ENCODE assay signal across 1 cellular context in the genomic region with DNA sequence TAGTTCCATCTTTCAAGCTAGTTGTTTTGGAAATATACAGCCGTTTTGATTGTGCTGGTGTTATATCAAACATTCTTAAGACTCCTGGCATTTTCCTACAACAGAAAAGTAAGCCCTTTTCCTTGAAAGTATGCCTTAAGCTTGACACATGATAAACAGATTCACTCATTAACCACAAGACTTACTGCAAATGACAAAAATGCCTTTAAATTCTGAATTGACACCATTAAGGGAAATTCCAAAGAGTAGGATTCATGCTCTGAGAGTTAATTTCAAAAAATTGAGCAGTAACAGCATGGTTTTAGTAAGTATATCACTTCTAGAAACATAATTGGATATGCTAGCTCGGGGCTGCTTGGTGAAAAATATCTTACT.
TF ChIP-seq lines count a peak whose summit lies in the region.

No MANE protein-coding gene starts in this region.

TF ChIP-seq in IMR-90, 13 proteins besides CTCF, POLR2A, EP300 and RAD21:
- TF ChIP-seq BHLHE40 (IDR thresholded peaks at IDR 0.05; ENCODE audit: low read depth, low read length) (no peak), NFE2L2 (IDR thresholded peaks at IDR 0.05; ENCODE audit: low read depth, low read length) (no peak), SMC3 (IDR thresholded peaks at IDR 0.05; ENCODE audit: low read depth, low read length) (no peak), FOS (IDR thresholded peaks at IDR 0.05; ENCODE audit: low read depth, low read length) (no peak), CEBPB (IDR thresholded peaks at IDR 0.05; ENCODE audit: low read depth, low read length) (no peak), RFX5 (IDR thresholded peaks at IDR 0.05; ENCODE audit: low read depth, low read length) (no peak), MAZ (IDR thresholded peaks at IDR 0.05; ENCODE audit: borderline replicate concordance, low read depth, low read length) (no peak), CHD1 (IDR thresholded peaks at IDR 0.05; ENCODE audit: low read depth, low read length) (no peak), MAFK (IDR thresholded peaks at IDR 0.05; ENCODE audit: low read depth, low read length) (no peak), MXI1 (IDR thresholded peaks at IDR 0.05; ENCODE audit: borderline replicate concordance, low read depth, low read length) (no peak), RCOR1 (IDR thresholded peaks at IDR 0.05; ENCODE audit: insufficient replicate concordance, low read length) (no peak)
- TF ChIP-seq, protein P1, sequence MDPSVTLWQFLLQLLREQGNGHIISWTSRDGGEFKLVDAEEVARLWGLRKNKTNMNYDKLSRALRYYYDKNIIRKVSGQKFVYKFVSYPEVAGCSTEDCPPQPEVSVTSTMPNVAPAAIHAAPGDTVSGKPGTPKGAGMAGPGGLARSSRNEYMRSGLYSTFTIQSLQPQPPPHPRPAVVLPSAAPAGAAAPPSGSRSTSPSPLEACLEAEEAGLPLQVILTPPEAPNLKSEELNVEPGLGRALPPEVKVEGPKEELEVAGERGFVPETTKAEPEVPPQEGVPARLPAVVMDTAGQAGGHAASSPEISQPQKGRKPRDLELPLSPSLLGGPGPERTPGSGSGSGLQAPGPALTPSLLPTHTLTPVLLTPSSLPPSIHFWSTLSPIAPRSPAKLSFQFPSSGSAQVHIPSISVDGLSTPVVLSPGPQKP (IDR thresholded peaks at IDR 0.05; ENCODE audit: borderline replicate concordance, low read depth, low read length): no peak
- TF ChIP-seq, protein P2, sequence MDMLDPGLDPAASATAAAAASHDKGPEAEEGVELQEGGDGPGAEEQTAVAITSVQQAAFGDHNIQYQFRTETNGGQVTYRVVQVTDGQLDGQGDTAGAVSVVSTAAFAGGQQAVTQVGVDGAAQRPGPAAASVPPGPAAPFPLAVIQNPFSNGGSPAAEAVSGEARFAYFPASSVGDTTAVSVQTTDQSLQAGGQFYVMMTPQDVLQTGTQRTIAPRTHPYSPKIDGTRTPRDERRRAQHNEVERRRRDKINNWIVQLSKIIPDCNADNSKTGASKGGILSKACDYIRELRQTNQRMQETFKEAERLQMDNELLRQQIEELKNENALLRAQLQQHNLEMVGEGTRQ (IDR thresholded peaks at IDR 0.05; ENCODE audit: low read depth, low read length): no peak
